In the genomic region with DNA sequence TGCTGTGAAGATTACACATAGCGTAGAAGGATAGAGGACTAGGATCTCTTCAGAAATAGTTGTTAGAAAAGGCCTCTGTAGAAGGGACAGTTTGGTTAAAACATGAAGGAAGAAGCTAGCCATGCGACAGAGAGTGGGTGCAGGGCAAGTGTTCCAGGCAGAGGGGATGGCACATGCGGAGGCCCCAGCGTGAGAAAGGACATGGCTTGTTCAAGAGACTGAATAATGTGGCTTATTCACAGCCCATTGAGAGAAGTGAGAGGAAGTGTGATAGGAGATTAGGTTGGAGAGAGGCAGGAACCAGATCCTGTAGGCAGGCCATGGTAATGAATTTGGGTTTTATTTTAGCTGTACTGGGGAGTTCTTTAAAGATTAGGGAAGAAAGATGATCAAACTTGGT, we compare ENCODE assay signal across 20 cellular contexts.
"Had no signal": no experiment of that assay in that cellular context is flagged by ENCODE, and none has a peak within 500 bp of the region (broad histone marks: within the 10 kb centered on the region; RNA-seq: fewer than 3 reads in every experiment).

No MANE protein-coding gene starts in this region.

- H3K4me1 Mint-ChIP-seq: stimulated activated naive CD8-positive, alpha-beta T cell treated with anti-CD3 and anti-CD28 coated beads, Interleukin-15, amount 100 ng/mL, for 72 hours had no signal

- H3K27ac Mint-ChIP-seq: activated CD4-positive, alpha-beta T cell treated with anti-CD3 and anti-CD28 coated beads for 36 hours; activated naive CD4-positive, alpha-beta T cell treated with anti-CD3 and anti-CD28 coated beads, Interleukin-2, amount 50 U/mL, for 72 hours; naive thymus-derived CD4-positive, alpha-beta T cell; stimulated activated naive CD8-positive, alpha-beta T cell treated with anti-CD3 and anti-CD28 coated beads, Interleukin-15, amount 100 ng/mL, for 72 hours; T-helper 1 cell treated with Interleukin-12 subunit alpha and Interleukin-12 subunit beta and Interleukin-4 antibody, amounts not matched to agents 30 μg/mL and 1 μg/mL, for 36 hours; type B pancreatic cell had no signal

- H3K4me3 Mint-ChIP-seq: activated CD4-positive, alpha-beta T cell treated with anti-CD3 and anti-CD28 coated beads for 36 hours; naive thymus-derived CD4-positive, alpha-beta T cell; stimulated activated naive CD8-positive, alpha-beta T cell treated with anti-CD3 and anti-CD28 coated beads, Interleukin-15, amount 100 ng/mL, for 72 hours; T-helper 1 cell treated with Interleukin-12 subunit alpha and Interleukin-12 subunit beta and Interleukin-4 antibody, amounts not matched to agents 30 μg/mL and 1 μg/mL, for 36 hours; type B pancreatic cell had no signal

- H3K4me1 ChIP-seq: left ventricle myocardium inferior, pancreas, right lobe of liver, suprapubic skin had no signal

- H3K9me3 ChIP-seq: left ventricle myocardium inferior, neutrophil, pancreas, right lobe of liver, suprapubic skin had no signal

- DNase-seq: activated CD4-positive, alpha-beta T cell treated with anti-CD3 and anti-CD28 coated beads for 36 hours; activated CD4-positive, alpha-beta T cell treated with anti-CD3 and anti-CD28 coated beads, Interleukin-2, amount 50 U/mL, for 48 hours; activated gamma-delta T cell treated with Interleukin-2 at 50 U/mL for 16 hours; cerebellar nuclear complex; dermis blood vessel endothelial cell; effector memory CD4-positive, alpha-beta T cell; hippocampal formation; left ventricle myocardium inferior; mammary epithelial cell; naive thymus-derived CD4-positive, alpha-beta T cell; pancreas; right lobe of liver; stimulated activated CD4-positive, alpha-beta T cell treated with anti-CD3 and anti-CD28 coated beads, Interleukin-4, amount 100 ng/mL, for 1 hour; stimulated activated naive CD8-positive, alpha-beta T cell treated with anti-CD3 and anti-CD28 coated beads, Interleukin-15, amount 100 ng/mL, for 72 hours had no signal

- H3K36me3 ChIP-seq: left ventricle myocardium inferior, neutrophil, pancreas, right lobe of liver, suprapubic skin had no signal

- ATAC-seq: activated CD4-positive, alpha-beta T cell treated with anti-CD3 and anti-CD28 coated beads for 36 hours; activated naive CD4-positive, alpha-beta T cell treated with anti-CD3 and anti-CD28 coated beads, Interleukin-2, amount 50 U/mL, for 72 hours; naive thymus-derived CD4-positive, alpha-beta T cell; pancreas; right lobe of liver; stimulated activated naive CD8-positive, alpha-beta T cell treated with anti-CD3 and anti-CD28 coated beads, Interleukin-15, amount 100 ng/mL, for 72 hours had no signal

- H3K9me3 Mint-ChIP-seq: activated naive CD4-positive, alpha-beta T cell treated with anti-CD3 and anti-CD28 coated beads, Interleukin-2, amount 50 U/mL, for 72 hours; naive thymus-derived CD4-positive, alpha-beta T cell; stimulated activated naive CD8-positive, alpha-beta T cell treated with anti-CD3 and anti-CD28 coated beads, Interleukin-15, amount 100 ng/mL, for 72 hours; T-helper 1 cell treated with Interleukin-12 subunit alpha and Interleukin-12 subunit beta and Interleukin-4 antibody, amounts not matched to agents 30 μg/mL and 1 μg/mL, for 36 hours; type B pancreatic cell had no signal

- H3K4me3 ChIP-seq: left ventricle myocardium inferior, pancreas, right lobe of liver, smooth muscle cell, suprapubic skin had no signal

- H3K36me3 Mint-ChIP-seq: activated naive CD4-positive, alpha-beta T cell treated with anti-CD3 and anti-CD28 coated beads, Interleukin-2, amount 50 U/mL, for 72 hours; naive thymus-derived CD4-positive, alpha-beta T cell; type B pancreatic cell had no signal

- H3K27me3 Mint-ChIP-seq: type B pancreatic cell had no signal

- H3K27me3 ChIP-seq: pancreas, right lobe of liver, suprapubic skin had no signal

- H3K4me2 ChIP-seq: smooth muscle cell had no signal

- H3K27ac ChIP-seq: left ventricle myocardium inferior, neutrophil, pancreas, right lobe of liver, suprapubic skin had no signal
